Comparison of ENCODE assay signal across 10 cellular contexts in the genomic region with DNA sequence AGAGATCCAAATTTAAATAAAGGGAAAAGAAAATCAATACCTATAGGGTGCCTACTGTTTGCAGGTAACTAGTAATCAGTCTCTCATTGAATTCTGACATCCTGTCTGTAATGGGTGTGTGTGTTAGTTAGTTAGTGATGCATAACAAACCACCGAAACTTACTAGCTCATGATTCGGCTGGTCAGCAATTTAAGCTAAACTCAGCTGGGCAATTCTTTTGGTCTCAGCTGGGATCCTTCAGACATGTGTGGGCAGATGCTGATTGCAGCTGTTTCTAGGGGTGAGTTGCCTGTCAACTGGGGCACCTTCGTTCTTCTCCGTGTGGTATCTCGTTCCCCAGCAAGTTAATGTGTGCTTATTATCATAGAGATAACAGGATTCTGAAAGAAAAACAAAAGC. TPM values are rescaled to one million over a fixed set of nuclear protein-coding genes. Genes with fewer than 3 reads are reported as not detected.
DNase-seq lines count a peak whose midpoint lies in the region; ATAC-seq and FAIRE-seq lines count a peak whose summit lies in the region.
"Had no signal": no experiment of that assay in that cellular context is flagged by ENCODE, and none has a peak within 500 bp of the region (broad histone marks: within the 10 kb centered on the region; RNA-seq: fewer than 3 reads in every experiment).

No MANE protein-coding gene starts in this region.

- DNase-seq in GM19240 (ENCODE audit: insufficient read length, low spot score) (peak; percentile 19), RKO (ENCODE audit: low spot score) (peak; percentile 6), renal cortical epithelial cell (ENCODE audit: low read depth) (peak; percentile 59), Right ventricle myocardium inferior (ENCODE audit: missing footprints) (no peak), RCC 7860 (ENCODE audit: low spot score) (no peak), DMS114 treated with DMSO at 0.1 percent for 48 hours (lab: John Stamatoyannopoulos, UW; ENCODE audit: unreplicated experiment) (no peak)
- DNase-seq: stimulated activated naive CD8-positive, alpha-beta T cell treated with anti-CD3 and anti-CD28 coated beads, Interleukin-15, amount 100 ng/mL, for 72 hours had no signal

- ATAC-seq in HG02852 (IDR thresholded peaks at IDR 0.05; ENCODE audit: unreplicated experiment) (peak; percentile 50), Right ventricle myocardium inferior (no peak)
- ATAC-seq: stimulated activated naive CD8-positive, alpha-beta T cell treated with anti-CD3 and anti-CD28 coated beads, Interleukin-15, amount 100 ng/mL, for 72 hours had no signal

- FAIRE-seq in RCC 7860 (lab: Jason Lieb, UNC): no peak
- FAIRE-seq: endothelial cell of umbilical vein, TTC549 had no signal

- intact Hi-C loops in Right ventricle myocardium inferior (cut with DNase I): loop anchor here (5.0 kb wide), 2 partner anchors 40 to 120 kb away; partner anchors contain the start of genes ZNF124 and ZNF496

RNA-seq across cellular contexts. Expression of gene ZNF124, which starts 40.2 kb away (rescaled TPM):
- total RNA-seq in renal cortical epithelial cell (79.2 and 110 TPM in 2 replicates), Right ventricle myocardium inferior (7.9 TPM)

RNA-seq across cellular contexts. Expression of gene VN1R5, which starts 43.9 kb away (rescaled TPM):
- total RNA-seq in renal cortical epithelial cell: not detected in 2 replicates
- not detected for total RNA-seq in Right ventricle myocardium inferior
- total RNA-seq: endothelial cell of umbilical vein had no signal

Comparison
In these comparisons a context has a peak if more than half of its experiments do, and no peak if none do; other contexts are left out.
1. DNase-seq: peak in GM19240 (single experiment), RKO (single experiment) and renal cortical epithelial cell (single experiment); none in Right ventricle myocardium inferior (single experiment), RCC 7860 (single experiment) and DMS114 treated with DMSO at 0.1 percent for 48 hours (single experiment).